13 cellular contexts compared by ENCODE assay signal in genomic region chr10:132297521-132297920, GRCh38. TPM values are rescaled to one million over a fixed set of nuclear protein-coding genes. Genes with fewer than 3 reads are reported as not detected.
DNase-seq lines count a peak whose midpoint lies in the region; ATAC-seq and TF ChIP-seq lines count a peak whose summit lies in the region.
"Had no signal": no experiment of that assay in that cellular context is flagged by ENCODE, and none has a peak within 500 bp of the region (broad histone marks: within the 10 kb centered on the region; RNA-seq: fewer than 3 reads in every experiment).

No MANE protein-coding gene starts in this region.

- no peak for ATAC-seq in sciatic nerve
- no peak for ATAC-seq in HG02852 (IDR thresholded peaks at IDR 0.05; ENCODE audit: unreplicated experiment)
- ATAC-seq: psoas muscle had no signal

- H3K27me3 ChIP-seq in tibial nerve: no peaks in the 10 kb centered on the region
- H3K27me3 ChIP-seq: MG63 had no signal

- TF ChIP-seq EP300 in tibial nerve (IDR thresholded peaks at IDR 0.05): no peak

- no peak for TF ChIP-seq POLR2A in tibial nerve (IDR thresholded peaks at IDR 0.05)

- intact Hi-C loops in sciatic nerve (cut with DNase I): no loop called here

- DNase-seq in NCI-H510A treated with DMSO at 0.1 percent for 48 hours (lab: John Stamatoyannopoulos, UW): peak; percentile 47
- DNase-seq in NCI-H510A (lab: John Stamatoyannopoulos, UW): no peak
- DNase-seq in NCI-H1105 treated with DMSO at 0.1 percent for 48 hours (lab: John Stamatoyannopoulos, UW): peak; percentile 36
- peak; percentile 28 for DNase-seq in germinal center (ENCODE audit: low spot score)
- peak; percentile 44 for DNase-seq in sciatic nerve (ENCODE audit: low spot score)
- DNase-seq in tibial nerve (ENCODE audit: low spot score in 2 of 2): no peak
- DNase-seq in ACHN: no peak
- DNase-seq: activated naive CD4-positive, alpha-beta T cell; CD8-positive, alpha-beta memory T cell; MG63; NCI-H226; psoas muscle had no signal

- no peak overlapping the region for H3K27ac ChIP-seq in tibial nerve
- H3K27ac ChIP-seq: psoas muscle had no signal

- no peak overlapping the region for H3K4me3 ChIP-seq in tibial nerve
- H3K4me3 ChIP-seq: MG63, psoas muscle had no signal

- no peak for TF ChIP-seq CTCF in tibial nerve (IDR thresholded peaks at IDR 0.05)

- peaks cover 0 to 9% (median 0%) of the 10 kb centered on the region in 4 donors for H3K4me1 ChIP-seq in tibial nerve
- H3K4me1 ChIP-seq: psoas muscle had no signal

- in situ Hi-C loops in ACHN (cut with HindIII; ENCODE audit: low pct_ligation_motif_present, low pct_unique_long_range_greater_than_20kb, low sequenced_read_pairs): no loop called here

- 39 to 62% methylated on average over 9 of the region's 9 CpGs for WGBS in tibial nerve, 2 donors

- no peaks in the 10 kb centered on the region for H3K9me3 ChIP-seq in tibial nerve
- H3K9me3 ChIP-seq: MG63, psoas muscle had no signal

- no peaks in the 10 kb centered on the region for H3K36me3 ChIP-seq in tibial nerve
- H3K36me3 ChIP-seq: MG63 had no signal

RNA-seq across cellular contexts. Expression of gene STK32C, which starts 10.2 kb away (rescaled TPM):
- total RNA-seq in sciatic nerve (11.1 TPM), tibial nerve (10 to 100 TPM in 3 of 4 donors, 1 to 10 TPM in 1; 9.4 to 18.1 (median 16.2) TPM)

RNA-seq across cellular contexts. Expression of gene LRRC27, which starts 34.5 kb away (rescaled TPM):
- total RNA-seq in sciatic nerve (12.4 TPM), tibial nerve (10 to 100 TPM; 10.1 to 21.6 (median 17.9) TPM)

Comparison
In these comparisons a context has a peak if more than half of its experiments do, and no peak if none do; other contexts are left out.
1. DNase-seq: peak in NCI-H510A treated with DMSO at 0.1 percent for 48 hours (single experiment), NCI-H1105 treated with DMSO at 0.1 percent for 48 hours (single experiment), germinal center (single experiment) and sciatic nerve (single experiment); none in NCI-H510A (single experiment), tibial nerve (0 of 2) and ACHN (single experiment).